In genomic region chr3:151726016-151726415, GRCh38 we compare ENCODE assay signal across 27 cellular contexts. TPM values are rescaled to one million over a fixed set of nuclear protein-coding genes. Genes with fewer than 3 reads are reported as not detected.
DNase-seq lines count a peak whose midpoint lies in the region; ATAC-seq and TF ChIP-seq lines count a peak whose summit lies in the region.
"Had no signal": no experiment of that assay in that cellular context is flagged by ENCODE, and none has a peak within 500 bp of the region (broad histone marks: within the 10 kb centered on the region; RNA-seq: fewer than 3 reads in every experiment).

No MANE protein-coding gene starts in this region.

- TF ChIP-seq CTCF in choroid plexus epithelial cell (conservative IDR thresholded peaks at IDR 0.05; ENCODE audit: low read depth, low read length), result no peak
- TF ChIP-seq CTCF in type B pancreatic cell (conservative IDR thresholded peaks at IDR 0.05), result no peak
- no peak for TF ChIP-seq CTCF in foreskin fibroblast (IDR thresholded peaks at IDR 0.05; ENCODE audit: low read depth, low read length)
- TF ChIP-seq CTCF in mesothelial cell of epicardium (IDR thresholded peaks at IDR 0.05; ENCODE audit: unreplicated experiment), result no peak

- no peak overlapping the region for H3K27ac Mint-ChIP-seq in type B pancreatic cell
- H3K27ac Mint-ChIP-seq in mesothelial cell of epicardium, result no peak overlapping the region
- H3K27ac Mint-ChIP-seq: activated CD8-positive, alpha-beta T cell treated with anti-CD3 and anti-CD28 coated beads for 36 hours; activated naive CD8-positive, alpha-beta T cell; brain; HFFc6; T-cell had no signal

- ATAC-seq in HG03521 (IDR thresholded peaks at IDR 0.05; ENCODE audit: unreplicated experiment), result no peak
- ATAC-seq: activated CD8-positive, alpha-beta T cell treated with anti-CD3 and anti-CD28 coated beads for 36 hours; GM12878; psoas muscle; stimulated activated naive CD8-positive, alpha-beta T cell treated with anti-CD3 and anti-CD28 coated beads, Interleukin-15, Interleukin-2, amounts not matched to agents 100 U/mL and 50 U/mL, for 24 hours; T-cell had no signal

- no peaks in the 10 kb centered on the region for H3K36me3 Mint-ChIP-seq in type B pancreatic cell
- H3K36me3 Mint-ChIP-seq in mesothelial cell of epicardium, result peaks cover 5% of the 10 kb centered on the region
- H3K36me3 Mint-ChIP-seq: activated naive CD8-positive, alpha-beta T cell; brain; CD14-positive monocyte; T-cell had no signal

- H3K9me3 Mint-ChIP-seq in type B pancreatic cell, result peaks cover 8% of the 10 kb centered on the region
- peaks cover 26% of the 10 kb centered on the region for H3K9me3 Mint-ChIP-seq in mesothelial cell of epicardium
- H3K9me3 Mint-ChIP-seq: activated CD8-positive, alpha-beta T cell treated with anti-CD3 and anti-CD28 coated beads for 36 hours; HFFc6 had no signal

- H3K4me3 Mint-ChIP-seq in type B pancreatic cell (no peak overlapping the region), mesothelial cell of epicardium (no peak overlapping the region)
- H3K4me3 Mint-ChIP-seq: activated CD8-positive, alpha-beta T cell treated with anti-CD3 and anti-CD28 coated beads for 36 hours; activated naive CD8-positive, alpha-beta T cell; brain; CD14-positive monocyte; HFFc6; T-cell had no signal

- DNase-seq in HT-29 (ENCODE audit: low spot score) (peak; percentile 61), RPMI7951 (ENCODE audit: low read depth) (peak; percentile 54), choroid plexus epithelial cell (ENCODE audit: low read depth) (peak; percentile 82), myocyte (ENCODE audit: low read depth) (peak; percentile 43), type B pancreatic cell (ENCODE audit: extremely low spot score, unreplicated experiment) (no peak), foreskin fibroblast (no peak), mesothelial cell of epicardium (ENCODE audit: low spot score in 2 of 2, unreplicated experiment in 2 of 2) (no peak)
- DNase-seq: activated CD4-positive, alpha-beta T cell treated with anti-CD3 and anti-CD28 coated beads for 1 hour; activated CD8-positive, alpha-beta T cell treated with anti-CD3 and anti-CD28 coated beads for 36 hours; HFFc6; mesendoderm; NCI-H1105 treated with DMSO at 0.1 percent for 48 hours; NCI-H2029; NCI-H748 treated with DMSO at 0.1 percent for 48 hours; psoas muscle; stimulated activated naive CD8-positive, alpha-beta T cell treated with anti-CD3 and anti-CD28 coated beads, Interleukin-15, Interleukin-2, amounts not matched to agents 100 U/mL and 50 U/mL, for 24 hours; T-cell; testis had no signal

- H3K4me1 Mint-ChIP-seq in type B pancreatic cell (ENCODE audit: unreplicated experiment) (peaks cover 9% of the 10 kb centered on the region), mesothelial cell of epicardium (no peaks in the 10 kb centered on the region)
- H3K4me1 Mint-ChIP-seq: CD14-positive monocyte, T-cell had no signal

- H3K27me3 Mint-ChIP-seq in type B pancreatic cell (no peaks in the 10 kb centered on the region), mesothelial cell of epicardium (ENCODE audit: low read depth) (no peaks in the 10 kb centered on the region)
- H3K27me3 Mint-ChIP-seq: activated CD8-positive, alpha-beta T cell treated with anti-CD3 and anti-CD28 coated beads for 36 hours had no signal

- H3K4me3 ChIP-seq in choroid plexus epithelial cell (ENCODE audit: low read depth, low read length) (no peak overlapping the region), foreskin fibroblast (ENCODE audit: low read depth in 1 of 2, low read length in 2 of 2) (no peak overlapping the region)
- H3K4me3 ChIP-seq: GM12878, hepatocyte, psoas muscle, SJSA1, testis, vagina had no signal

RNA-seq across cellular contexts. Expression of gene AADACL2, which starts 7.7 kb away (rescaled TPM):
- total RNA-seq in HT-29 (2014; rRNA removed; shearing (Covaris generic)), result not detected in 2 replicates
- not detected in 2 replicates for total RNA-seq in RPMI7951 (2014; rRNA removed; shearing (Covaris generic))
- total RNA-seq in myocyte (not detected in 2 replicates), type B pancreatic cell (ENCODE audit: low replicate concordance) (11.7 and 43.6 TPM in 2 replicates), mesothelial cell of epicardium (not detected in 3 replicates)
- not detected for polyA plus RNA-seq in myocyte (2012)
- total RNA-seq: activated CD8-positive, alpha-beta T cell treated with anti-CD3 and anti-CD28 coated beads for 36 hours; frontal cortex; GM12878; HFFc6; psoas muscle; SJSA1; T-cell; testis had no signal
- polyA plus RNA-seq: CD14-positive monocyte, GM12878, hepatocyte had no signal

Comparison
In these comparisons a context has a peak if more than half of its experiments do, and no peak if none do; other contexts are left out.
1. DNase-seq: peak in HT-29 (single experiment), RPMI7951 (single experiment), choroid plexus epithelial cell (single experiment) and myocyte (single experiment); none in type B pancreatic cell (single experiment), foreskin fibroblast (0 of 2) and mesothelial cell of epicardium (0 of 2).
2. RNA of gene AADACL2, which starts 7.7 kb away (total RNA-seq): 11.7 to 43.6 TPM in type B pancreatic cell; not detected in HT-29, not detected in RPMI7951, not detected in myocyte and not detected in mesothelial cell of epicardium; every median in the first group is over 10 times any median in the second.